21 cellular contexts compared by ENCODE assay signal in genomic region chr15:68063606-68064005, GRCh38.
"Had no signal": no experiment of that assay in that cellular context is flagged by ENCODE, and none has a peak within 500 bp of the region (broad histone marks: within the 10 kb centered on the region; RNA-seq: fewer than 3 reads in every experiment).

No MANE protein-coding gene starts in this region.

- H3K36me3 ChIP-seq: left ventricle myocardium inferior, ovary, right atrium auricular region, vagina had no signal

- H3K27ac ChIP-seq: left ventricle myocardium inferior, ovary, right atrium auricular region, skin epidermis, tibial nerve, upper lobe of left lung, vagina had no signal

- DNase-seq: hippocampal formation; kidney; left ventricle myocardium inferior; mesendoderm; naive B cell; natural killer cell; nephron progenitor cell; ovary; stimulated activated CD4-positive, alpha-beta T cell treated with anti-CD3 and anti-CD28 coated beads, Interleukin-12 subunit alpha, Interleukin-12 subunit beta, amount 100 ng/mL, for 4 hours; stimulated activated CD4-positive, alpha-beta T cell treated with anti-CD3 and anti-CD28 coated beads, Interleukin-15, amount 100 ng/mL, for 24 hours; stimulated activated CD4-positive, alpha-beta T cell treated with anti-CD3 and anti-CD28 coated beads, Interleukin-2, amount 100 ng/mL, for 24 hours; stimulated activated CD4-positive, alpha-beta T cell treated with anti-CD3 and anti-CD28 coated beads, Interleukin-4, amount 100 ng/mL, for 1 hour; stimulated activated naive B cell treated with anti-CD40 and anti-IgM and Interleukin-4, amounts not matched to agents 10 μg/mL and 1 μg/mL and 100 μg/mL, for 72 hours; stimulated activated naive CD8-positive, alpha-beta T cell treated with anti-CD3 and anti-CD28 coated beads, Interleukin-15, Interleukin-2, amounts not matched to agents 100 U/mL and 50 U/mL, for 24 hours; upper lobe of left lung had no signal

- H3K27me3 ChIP-seq: ovary, right atrium auricular region, tibial nerve, upper lobe of left lung, vagina had no signal

- H3K9me3 ChIP-seq: left ventricle myocardium inferior, ovary, right atrium auricular region, tibial nerve, upper lobe of left lung, vagina had no signal

- FAIRE-seq: kidney had no signal

- ATAC-seq: natural killer cell; sciatic nerve; stimulated activated naive B cell treated with anti-CD40 and anti-IgM and Interleukin-4, amounts not matched to agents 10 μg/mL and 1 μg/mL and 100 μg/mL, for 72 hours; stimulated activated naive CD8-positive, alpha-beta T cell treated with anti-CD3 and anti-CD28 coated beads, Interleukin-15, Interleukin-2, amounts not matched to agents 100 U/mL and 50 U/mL, for 24 hours had no signal

- H3K4me3 ChIP-seq: left ventricle myocardium inferior, lung, ovary, right atrium auricular region, skin epidermis, tibial nerve, upper lobe of left lung, vagina had no signal
